ENCODE assay signal across 9 cellular contexts in genomic region chr1:53959664-53960250, GRCh38. TPM values are rescaled to one million over a fixed set of nuclear protein-coding genes. Genes with fewer than 3 reads are reported as not detected.
DNase-seq lines count a peak whose midpoint lies in the region; ATAC-seq, FAIRE-seq and TF ChIP-seq lines count a peak whose summit lies in the region.
"Had no signal": no experiment of that assay in that cellular context is flagged by ENCODE, and none has a peak within 500 bp of the region (broad histone marks: within the 10 kb centered on the region; RNA-seq: fewer than 3 reads in every experiment).

No MANE protein-coding gene starts in this region.

- no peak overlapping the region for H3K4me2 ChIP-seq in OCI-LY7 (ENCODE audit: low read length)

- H3K9me3 ChIP-seq in OCI-LY7 (ENCODE audit: low read length) = no peaks in the 10 kb centered on the region
- H3K9me3 ChIP-seq in small intestine (ENCODE audit: control insufficient read depth, low read depth) = no peaks in the 10 kb centered on the region

- peak; percentile 45 to 49 for ATAC-seq in activated T-cell treated with anti-CD3 and anti-CD28 coated beads, Interleukin-2, amount 50 U/mL, for 72 hours (replicated peaks in 1 of 2)
- ATAC-seq in esophagus mucosa = peak; percentile 35
- no peak for ATAC-seq in HG03039 (IDR thresholded peaks at IDR 0.05; ENCODE audit: unreplicated experiment)

- no peak overlapping the region for H2AFZ ChIP-seq in OCI-LY7 (ENCODE audit: low read length)

- H3K4me1 ChIP-seq in OCI-LY7 (ENCODE audit: insufficient read depth, low read length, poor library complexity, severe bottlenecking) (no peaks in the 10 kb centered on the region), small intestine (ENCODE audit: control insufficient read depth in 2 of 2, insufficient read depth in 1 of 2, low read depth in 1 of 2, low read length in 1 of 2) (no peaks in the 10 kb centered on the region)

- DNase-seq in activated T-cell treated with anti-CD3 and anti-CD28 coated beads, Interleukin-2, amount 50 U/mL, for 72 hours = peak in 1 of 2 donors; percentile 14
- DNase-seq in activated T-cell treated with anti-CD3 and anti-CD28 coated beads, Interleukin-2, amount 50 U/mL, for 24 hours = no peak
- DNase-seq in OCI-LY7 (ENCODE audit: low spot score) (peak; percentile 55), small intestine (peak; percentile 29), retina (no peak)
- DNase-seq in activated CD4-positive, alpha-beta T cell treated with anti-CD3 and anti-CD28 coated beads, Interleukin-2, amount 50 U/mL, for 4 hours = no peak

- FAIRE-seq in small intestine (lab: Jason Lieb, UNC) = no peak

- H3K27me3 ChIP-seq in small intestine (ENCODE audit: control insufficient read depth in 2 of 2, insufficient read depth in 2 of 2, low read length in 2 of 2) = no peaks in the 10 kb centered on the region

- H3K79me2 ChIP-seq in OCI-LY7 (ENCODE audit: insufficient read depth, low read depth, low read length) = no peaks in the 10 kb centered on the region

- H3K9me3 Mint-ChIP-seq in activated T-cell treated with anti-CD3 and anti-CD28 coated beads, Interleukin-2, amount 50 U/mL, for 72 hours = no peaks in the 10 kb centered on the region
- H3K9me3 Mint-ChIP-seq in activated T-cell treated with anti-CD3 and anti-CD28 coated beads, Interleukin-2, amount 50 U/mL, for 24 hours = no peaks in the 10 kb centered on the region
- H3K9me3 Mint-ChIP-seq: activated naive CD4-positive, alpha-beta T cell treated with anti-CD3 and anti-CD28 coated beads, Interleukin-2, amount 50 U/mL, for 24 hours had no signal

- no peaks in the 10 kb centered on the region for H4K20me1 ChIP-seq in OCI-LY7 (ENCODE audit: insufficient read depth, low read length)

- H3K27ac Mint-ChIP-seq in activated T-cell treated with anti-CD3 and anti-CD28 coated beads, Interleukin-2, amount 50 U/mL, for 72 hours = no peak overlapping the region
- H3K27ac Mint-ChIP-seq in activated T-cell treated with anti-CD3 and anti-CD28 coated beads, Interleukin-2, amount 50 U/mL, for 24 hours = no peak overlapping the region
- H3K27ac Mint-ChIP-seq: activated naive CD4-positive, alpha-beta T cell treated with anti-CD3 and anti-CD28 coated beads, Interleukin-2, amount 50 U/mL, for 24 hours had no signal

- no TSS peak for BruUV-seq in OCI-LY7 (replicated peaks; lab: Mats Ljungman, UMichigan)

- H3K27ac ChIP-seq in OCI-LY7 (ENCODE audit: low read depth, low read length, poor library complexity, severe bottlenecking) (no peak overlapping the region), small intestine (ENCODE audit: low read depth in 1 of 2, low read length in 1 of 2) (no peak overlapping the region)

- no peak overlapping the region for H3K4me3 Mint-ChIP-seq in activated T-cell treated with anti-CD3 and anti-CD28 coated beads, Interleukin-2, amount 50 U/mL, for 72 hours
- no peak overlapping the region for H3K4me3 Mint-ChIP-seq in activated T-cell treated with anti-CD3 and anti-CD28 coated beads, Interleukin-2, amount 50 U/mL, for 24 hours
- H3K4me3 Mint-ChIP-seq: activated naive CD4-positive, alpha-beta T cell treated with anti-CD3 and anti-CD28 coated beads, Interleukin-2, amount 50 U/mL, for 24 hours had no signal

- no peaks in the 10 kb centered on the region for H3K9me2 ChIP-seq in OCI-LY7 (ENCODE audit: insufficient read depth, low read length)

- TF ChIP-seq CTCF in OCI-LY7 (conservative IDR thresholded peaks at IDR 0.05; ENCODE audit: low read length) = peak; percentile 90

- POLR2A ChIA-PET in OCI-LY7 (lab: Charles Lee) = interaction anchor here (0.6 to 4.0 kb wide), 9 partner anchors 9 to 538 kb away, joined by 3 to 12 read pairs (median 5); partner anchors contain the start of genes IFT25 and LRRC42

- intact Hi-C loops in OCI-LY7 (cut with micrococcal nuclease; ENCODE audit: unreplicated experiment) = loop anchor here (1.0 kb wide), 1 partner anchor 98 kb away; no protein-coding TSS in a partner anchor

- H3K36me3 Mint-ChIP-seq in activated T-cell treated with anti-CD3 and anti-CD28 coated beads, Interleukin-2, amount 50 U/mL, for 72 hours (ENCODE audit: insufficient read depth in 2 of 2) = peaks cover 1 to 18% of the 10 kb centered on the region in 2 donors
- H3K36me3 Mint-ChIP-seq in activated T-cell treated with anti-CD3 and anti-CD28 coated beads, Interleukin-2, amount 50 U/mL, for 24 hours (ENCODE audit: low read depth) = peaks cover 81% of the 10 kb centered on the region

- H3K36me3 ChIP-seq in OCI-LY7 (ENCODE audit: insufficient read depth, low read length) (peaks cover 55% of the 10 kb centered on the region), small intestine (ENCODE audit: control insufficient read depth in 2 of 2, insufficient read depth in 2 of 2, low read length in 2 of 2) (peaks cover 3 to 17% of the 10 kb centered on the region in 2 donors)

- H3K4me3 ChIP-seq in OCI-LY7 (ENCODE audit: low read depth, low read length, poor library complexity, severe bottlenecking) (no peak overlapping the region), small intestine (ENCODE audit: low read depth in 1 of 2, low read length in 2 of 2) (no peak overlapping the region)

- CTCF ChIA-PET in OCI-LY7 (lab: Charles Lee; ENCODE audit: unreplicated experiment) = interaction anchor here (1.0 to 1.5 kb wide), 3 partner anchors 13 to 99 kb away, joined by 4 to 15 read pairs (median 6); partner anchors contain the start of gene IFT25

- peaks cover 9% of the 10 kb centered on the region for H3K4me1 Mint-ChIP-seq in activated T-cell treated with anti-CD3 and anti-CD28 coated beads, Interleukin-2, amount 50 U/mL, for 72 hours (ENCODE audit: low read depth)
- H3K4me1 Mint-ChIP-seq in activated T-cell treated with anti-CD3 and anti-CD28 coated beads, Interleukin-2, amount 50 U/mL, for 24 hours (ENCODE audit: low read depth) = peaks cover 10% of the 10 kb centered on the region

- no peaks in the 10 kb centered on the region for H3K27me3 Mint-ChIP-seq in activated T-cell treated with anti-CD3 and anti-CD28 coated beads, Interleukin-2, amount 50 U/mL, for 72 hours (ENCODE audit: low read depth)
- H3K27me3 Mint-ChIP-seq in activated T-cell treated with anti-CD3 and anti-CD28 coated beads, Interleukin-2, amount 50 U/mL, for 24 hours = no peaks in the 10 kb centered on the region
- H3K27me3 Mint-ChIP-seq: activated naive CD4-positive, alpha-beta T cell treated with anti-CD3 and anti-CD28 coated beads, Interleukin-2, amount 50 U/mL, for 24 hours had no signal

RNA-seq across cellular contexts. Expression of gene LRRC42, which starts 13.6 kb away (rescaled TPM):
- total RNA-seq in activated T-cell treated with anti-CD3 and anti-CD28 coated beads, Interleukin-2, amount 50 U/mL, for 72 hours = 10 to 100 TPM; 39.0 to 40.3 TPM
- total RNA-seq in OCI-LY7 (2014; rRNA removed; shearing (Covaris generic)) = 12.5 and 17.5 TPM in 2 replicates
- total RNA-seq in OCI-LY7 (2022) (16.4 and 18.5 TPM in 2 replicates), esophagus mucosa (20.0 TPM)
- 10 to 100 TPM; 11.2 to 20.0 (median 17.8) TPM for polyA plus RNA-seq in small intestine

RNA-seq across cellular contexts. Expression of gene IFT25, which starts 14.3 kb away (rescaled TPM):
- 10 to 100 TPM; 59.6 to 68.3 TPM for total RNA-seq in activated T-cell treated with anti-CD3 and anti-CD28 coated beads, Interleukin-2, amount 50 U/mL, for 72 hours
- 57.0 and 61.0 TPM in 2 replicates for total RNA-seq in OCI-LY7 (2014; rRNA removed; shearing (Covaris generic))
- total RNA-seq in OCI-LY7 (2022) = 45.2 and 45.4 TPM in 2 replicates
- total RNA-seq in esophagus mucosa = 15.6 TPM
- 10 to 100 TPM; 18.0 to 21.7 (median 18.9) TPM for polyA plus RNA-seq in small intestine

RNA-seq across cellular contexts. Expression of gene LDLRAD1, which starts 58.2 kb away (rescaled TPM):
- total RNA-seq in activated T-cell treated with anti-CD3 and anti-CD28 coated beads, Interleukin-2, amount 50 U/mL, for 72 hours = not detected
- total RNA-seq in OCI-LY7 (2014; rRNA removed; shearing (Covaris generic)) = not detected in 2 replicates
- total RNA-seq in OCI-LY7 (2022) (not detected in 2 replicates), esophagus mucosa (0.24 TPM)
- polyA plus RNA-seq in small intestine = not detected

Comparison
In these comparisons a context has a peak if more than half of its experiments do, and no peak if none do; other contexts are left out.
1. DNase-seq: peak in OCI-LY7 (single experiment) and small intestine (single experiment); none in activated T-cell treated with anti-CD3 and anti-CD28 coated beads, Interleukin-2, amount 50 U/mL, for 24 hours (single experiment), retina (single experiment) and activated CD4-positive, alpha-beta T cell treated with anti-CD3 and anti-CD28 coated beads, Interleukin-2, amount 50 U/mL, for 4 hours (0 of 2).